15 cellular contexts compared by ENCODE assay signal in genomic region chr1:161849518-161849917, GRCh38.
"Had no signal": no experiment of that assay in that cellular context is flagged by ENCODE, and none has a peak within 500 bp of the region (broad histone marks: within the 10 kb centered on the region; RNA-seq: fewer than 3 reads in every experiment).

No MANE protein-coding gene starts in this region.

- H3K27me3 ChIP-seq: ascending aorta, neutrophil, thyroid gland, vagina had no signal

- H3K4me1 Mint-ChIP-seq: WTC11 had no signal

- H3K9me3 Mint-ChIP-seq: activated naive CD8-positive, alpha-beta T cell treated with anti-CD3 and anti-CD28 coated beads, Interleukin-2, amount 10 ng/mL, durations not matched to agents 7 days and 5 days; T-cell; WTC11 had no signal

- DNase-seq: activated naive CD8-positive, alpha-beta T cell treated with anti-CD3 and anti-CD28 coated beads, Interleukin-2, amount 10 ng/mL, durations not matched to agents 7 days and 5 days; effector CD4-positive, alpha-beta T cell; left ventricle myocardium inferior; posterior cingulate gyrus; stimulated activated CD4-positive, alpha-beta T cell treated with anti-CD3 and anti-CD28 coated beads, Interleukin-15, amount 100 ng/mL, for 24 hours; stimulated activated CD4-positive, alpha-beta T cell treated with anti-CD3 and anti-CD28 coated beads, Interleukin-4, amount 100 ng/mL, for 24 hours; T-cell; thyroid gland had no signal

- H3K4me1 ChIP-seq: ascending aorta, vagina had no signal

- H3K27ac Mint-ChIP-seq: activated naive CD8-positive, alpha-beta T cell treated with anti-CD3 and anti-CD28 coated beads, Interleukin-2, amount 10 ng/mL, durations not matched to agents 7 days and 5 days; T-cell; WTC11 had no signal

- ATAC-seq: T-cell, WTC11 had no signal

- H3K27ac ChIP-seq: ascending aorta, coronary artery, left ventricle myocardium inferior, neutrophil, thyroid gland, vagina had no signal

- H3K36me3 ChIP-seq: thyroid gland had no signal

- H3K4me3 ChIP-seq: ascending aorta, coronary artery, left ventricle myocardium inferior, thyroid gland, vagina had no signal

- H3K27me3 Mint-ChIP-seq: activated naive CD8-positive, alpha-beta T cell treated with anti-CD3 and anti-CD28 coated beads, Interleukin-2, amount 10 ng/mL, durations not matched to agents 7 days and 5 days; T-cell had no signal

- H3K9me3 ChIP-seq: ascending aorta, left ventricle myocardium inferior, neutrophil, thyroid gland, vagina had no signal

- H3K4me3 Mint-ChIP-seq: activated naive CD8-positive, alpha-beta T cell treated with anti-CD3 and anti-CD28 coated beads, Interleukin-2, amount 10 ng/mL, durations not matched to agents 7 days and 5 days; T-cell; WTC11 had no signal

- FAIRE-seq: endothelial cell of umbilical vein, keratinocyte had no signal
